In the genomic region with DNA sequence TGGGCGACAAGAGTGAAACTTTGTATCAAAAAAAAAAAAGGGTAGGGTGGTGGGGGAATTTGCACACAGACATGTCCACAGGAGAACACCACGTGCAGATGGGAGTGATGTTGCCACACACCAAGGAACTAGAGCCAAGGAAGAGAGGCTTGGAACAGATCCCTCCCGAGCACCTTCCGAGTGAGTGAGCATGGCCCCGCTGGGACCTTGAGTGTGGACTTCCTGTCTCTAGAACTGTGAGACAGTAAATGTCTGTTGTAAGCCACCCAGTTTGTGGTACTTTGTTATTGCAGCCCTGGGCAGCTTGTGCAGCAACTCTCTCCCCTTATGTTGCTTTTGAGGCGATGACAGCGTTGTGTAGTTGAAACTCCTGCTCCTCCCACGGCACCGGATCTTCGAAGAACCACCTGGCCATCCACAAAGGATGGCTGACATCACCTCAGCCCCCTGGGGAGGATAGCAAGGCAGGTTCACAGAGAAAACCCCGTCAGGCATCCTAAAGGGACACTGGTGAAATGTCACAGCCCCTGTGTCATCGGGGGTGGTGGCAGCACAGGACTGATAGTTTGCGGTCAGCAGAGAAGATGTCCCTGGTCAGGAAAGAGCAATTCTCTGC, we compare ENCODE assay signal across 13 cellular contexts. TPM values are rescaled to one million over a fixed set of nuclear protein-coding genes. Genes with fewer than 3 reads are reported as not detected.
DNase-seq lines count a peak whose midpoint lies in the region; ATAC-seq, FAIRE-seq and TF ChIP-seq lines count a peak whose summit lies in the region.
"Had no signal": no experiment of that assay in that cellular context is flagged by ENCODE, and none has a peak within 500 bp of the region (broad histone marks: within the 10 kb centered on the region; RNA-seq: fewer than 3 reads in every experiment).

No MANE protein-coding gene starts in this region.

- TF ChIP-seq CTCF in left ventricle myocardium inferior (IDR thresholded peaks at IDR 0.05; ENCODE audit: borderline replicate concordance), result no peak
- TF ChIP-seq CTCF in adrenal gland (IDR thresholded peaks at IDR 0.05), result no peak
- no peak for TF ChIP-seq CTCF in HepG2 (CRISPR knock-in tag; IDR thresholded peaks at IDR 0.05)
- TF ChIP-seq CTCF in uterus (IDR thresholded peaks at IDR 0.05), result no peak
- TF ChIP-seq CTCF in PC-3 (conservative IDR thresholded peaks at IDR 0.05; ENCODE audit: low read depth, low read length), result no peak

- H3K4me3 Mint-ChIP-seq in stimulated activated effector memory CD8-positive, alpha-beta T cell treated with anti-CD3 and anti-CD28 coated beads, Interleukin-12 subunit alpha, Interleukin-12 subunit beta, amount 100 ng/mL, for 72 hours, result no peak overlapping the region
- H3K4me3 Mint-ChIP-seq: activated naive CD8-positive, alpha-beta T cell had no signal

- in situ Hi-C loops in HepG2 (cut with HindIII; ENCODE audit: extremely low pct_ligation_motif_present, low pct_unique_long_range_greater_than_20kb), result no loop called here

- no peaks in the 10 kb centered on the region for H3K9me3 ChIP-seq in left ventricle myocardium inferior (replicated peaks)
- no peaks in the 10 kb centered on the region for H3K9me3 ChIP-seq in adrenal gland (replicated peaks in 1 of 3)
- no peaks in the 10 kb centered on the region for H3K9me3 ChIP-seq in HepG2 (ENCODE audit: low read length)
- H3K9me3 ChIP-seq in uterus, result no peaks in the 10 kb centered on the region
- H3K9me3 ChIP-seq in PC-3 (ENCODE audit: low read length), result no peaks in the 10 kb centered on the region
- H3K9me3 ChIP-seq: ovary had no signal

- no peaks in the 10 kb centered on the region for H3K27me3 ChIP-seq in left ventricle myocardium inferior (ENCODE audit: low read depth)
- no peaks in the 10 kb centered on the region for H3K27me3 ChIP-seq in adrenal gland
- peaks cover 0 to 4% of the 10 kb centered on the region in 2 experiments; a peak in 2 of 5 replicates for H3K27me3 ChIP-seq in HepG2 (ENCODE audit: control insufficient read depth in 1 of 2, insufficient read depth in 2 of 2, low read length in 2 of 2)
- H3K27me3 ChIP-seq in uterus, result no peaks in the 10 kb centered on the region
- H3K27me3 ChIP-seq in PC-3 (ENCODE audit: low read length), result no peaks in the 10 kb centered on the region
- H3K27me3 ChIP-seq: dorsolateral prefrontal cortex, ovary had no signal

- H3K36me3 ChIP-seq in left ventricle myocardium inferior (no peaks in the 10 kb centered on the region), adrenal gland (replicated peaks in 1 of 2) (no peaks in the 10 kb centered on the region), HepG2 (replicated peaks in 1 of 2; ENCODE audit: control insufficient read depth in 1 of 2, insufficient read depth in 2 of 2, low read length in 2 of 2) (no peaks in the 10 kb centered on the region), uterus (no peaks in the 10 kb centered on the region), PC-3 (ENCODE audit: low read depth, low read length) (no peaks in the 10 kb centered on the region)
- H3K36me3 ChIP-seq: ovary had no signal

- H3K36me3 Mint-ChIP-seq in stimulated activated effector memory CD8-positive, alpha-beta T cell treated with anti-CD3 and anti-CD28 coated beads, Interleukin-12 subunit alpha, Interleukin-12 subunit beta, amount 100 ng/mL, for 72 hours, result no peaks in the 10 kb centered on the region
- H3K36me3 Mint-ChIP-seq: activated naive CD8-positive, alpha-beta T cell had no signal

- peaks cover 23% of the 10 kb centered on the region for H3K4me1 ChIP-seq in left ventricle myocardium inferior
- peaks cover 0 to 6% of the 10 kb centered on the region in 2 donors for H3K4me1 ChIP-seq in adrenal gland (replicated peaks in 1 of 2)
- peaks cover 56% of the 10 kb centered on the region for H3K4me1 ChIP-seq in HepG2 (ENCODE audit: insufficient read depth, low read length)
- peaks cover 6 to 8% of the 10 kb centered on the region in 2 donors for H3K4me1 ChIP-seq in uterus
- peaks cover 9% of the 10 kb centered on the region for H3K4me1 ChIP-seq in PC-3 (ENCODE audit: insufficient read depth, low read length)

- no peak for DNase-seq in left ventricle myocardium superior
- DNase-seq in left ventricle myocardium inferior, result no peak
- DNase-seq in adrenal gland, result peak in 6 of 7 donors; percentile 25 to 57 (median 45)
- no peak for DNase-seq in HepG2 (ENCODE audit: low spot score)
- DNase-seq in uterus, result peak; percentile 70 to 81
- no peak for DNase-seq in effector CD8-positive, alpha-beta T cell (lab: John Stamatoyannopoulos, UW)
- no peak for DNase-seq in PC-3
- no peak for DNase-seq in stimulated activated effector memory CD8-positive, alpha-beta T cell treated with anti-CD3 and anti-CD28 coated beads, Interleukin-12 subunit alpha, Interleukin-12 subunit beta, amount 100 ng/mL, for 72 hours (ENCODE audit: low spot score in 2 of 2)
- DNase-seq: dorsolateral prefrontal cortex had no signal

- H3K27ac Mint-ChIP-seq in stimulated activated effector memory CD8-positive, alpha-beta T cell treated with anti-CD3 and anti-CD28 coated beads, Interleukin-12 subunit alpha, Interleukin-12 subunit beta, amount 100 ng/mL, for 72 hours, result no peak overlapping the region
- H3K27ac Mint-ChIP-seq: activated naive CD8-positive, alpha-beta T cell had no signal

- H3K9ac ChIP-seq in HepG2 (ENCODE audit: insufficient read depth, low read depth, low read length) (no peak overlapping the region), PC-3 (ENCODE audit: low read length) (no peak overlapping the region)

- peak; percentile 43 for ATAC-seq in left ventricle myocardium superior
- no peak; the same call in 1 of the 3 replicates for ATAC-seq in HepG2
- no peak for ATAC-seq in PC-3
- ATAC-seq in stimulated activated effector memory CD8-positive, alpha-beta T cell treated with anti-CD3 and anti-CD28 coated beads, Interleukin-12 subunit alpha, Interleukin-12 subunit beta, amount 100 ng/mL, for 72 hours, result no peak

- no peak overlapping the region for H2AFZ ChIP-seq in HepG2 (ENCODE audit: low read length)
- no peak overlapping the region for H2AFZ ChIP-seq in PC-3 (ENCODE audit: low read length)

- no peak for TF ChIP-seq RAD21 in HepG2 (CRISPR knock-in tag; IDR thresholded peaks at IDR 0.05)

- TF ChIP-seq POLR2A in adrenal gland (IDR thresholded peaks at IDR 0.05), result no peak
- TF ChIP-seq POLR2A in HepG2 (IDR thresholded peaks at IDR 0.05; ENCODE audit: insufficient read depth in 1 of 2, low read depth in 2 of 2, low read length in 2 of 2), result no peak
- no peak for TF ChIP-seq POLR2A in uterus (IDR thresholded peaks at IDR 0.05)

- peaks cover 7% of the 10 kb centered on the region for H3K4me1 Mint-ChIP-seq in stimulated activated effector memory CD8-positive, alpha-beta T cell treated with anti-CD3 and anti-CD28 coated beads, Interleukin-12 subunit alpha, Interleukin-12 subunit beta, amount 100 ng/mL, for 72 hours

- H3K27ac ChIP-seq in left ventricle myocardium inferior (replicated peaks) (no peak overlapping the region), adrenal gland (peak overlapping the region in 1 of 5 donors; percentile 50), HepG2 (ENCODE audit: extremely low read length, insufficient read depth, low read length) (no peak overlapping the region), uterus (peak overlapping the region in 1 of 2 donors; percentile 0), PC-3 (ENCODE audit: low read length) (no peak overlapping the region)
- H3K27ac ChIP-seq: ovary had no signal

- peaks cover under 1% of the 10 kb centered on the region for H3F3A ChIP-seq in PC-3 (ENCODE audit: low read length, unreplicated experiment)

- intact Hi-C loops in left ventricle myocardium superior (cut with micrococcal nuclease), result no loop called here
- intact Hi-C loops in left ventricle myocardium inferior (cut with micrococcal nuclease), result no loop called here
- intact Hi-C loops in adrenal gland (cut with DNase I), result no loop called here
- intact Hi-C loops in HepG2 (cut with micrococcal nuclease; ENCODE audit: unreplicated experiment), result no loop called here
- intact Hi-C loops in uterus (cut with DNase I; ENCODE audit: low total_unique reads), result no loop called here
- intact Hi-C loops in PC-3 (cut with micrococcal nuclease), result no loop called here

- no peak for TF ChIP-seq EP300 in HepG2 (IDR thresholded peaks at IDR 0.05; ENCODE audit: low read depth in 2 of 2, low read length in 2 of 2)
- no peak for TF ChIP-seq EP300 in HepG2 (CRISPR knock-in tag; IDR thresholded peaks at IDR 0.05; ENCODE audit: borderline replicate concordance)

- BruUV-seq in HepG2 (replicated peaks; lab: Mats Ljungman, UMichigan) (TSS peak; percentile 80), PC-3 (replicated peaks; lab: Mats Ljungman, UMichigan) (no TSS peak)

- no peak for FAIRE-seq in HepG2 (lab: Jason Lieb, UNC)
- FAIRE-seq: G401.6, TTC549 had no signal

- H4K20me1 ChIP-seq in HepG2 (ENCODE audit: insufficient read depth, low read length), result no peaks in the 10 kb centered on the region
- H4K20me1 ChIP-seq in PC-3 (ENCODE audit: low read length), result no peaks in the 10 kb centered on the region

- POLR2A ChIA-PET in HepG2 (lab: Yijun Ruan, JAX), result no interaction called here
- POLR2A ChIA-PET in PC-3 (lab: Charles Lee; ENCODE audit: unreplicated experiment), result no interaction called here

- H3K4me2 ChIP-seq in HepG2 (ENCODE audit: low read depth, low read length), result peak overlapping the region; percentile 63
- no peak overlapping the region for H3K4me2 ChIP-seq in PC-3 (ENCODE audit: low read length)

- H3K9me2 ChIP-seq in PC-3 (replicated peaks; ENCODE audit: low read length), result no peaks in the 10 kb centered on the region

- CTCF ChIA-PET in HepG2 (lab: Yijun Ruan, JAX; ENCODE audit: low intra/inter-chr PET ratio, low total read pairs), result no interaction called here
- CTCF ChIA-PET in PC-3 (lab: Charles Lee), result no interaction called here

- WGBS in adrenal gland, 4 donors, result 54 to 69% (median 59%) methylated on average over 10 to 13 of the region's 13 CpGs
- 21% methylated on average over 8 of the region's 13 CpGs for WGBS in HepG2 (ENCODE audit: low lambda C conversion rate)

- H3K4me3 ChIP-seq in left ventricle myocardium inferior (no peak overlapping the region), adrenal gland (no peak overlapping the region), HepG2 (replicated peaks in 1 of 3; ENCODE audit: insufficient read depth in 1 of 3, low read depth in 2 of 3, low read length in 3 of 3) (no peak overlapping the region), uterus (no peak overlapping the region), PC-3 (ENCODE audit: low read length) (no peak overlapping the region)
- H3K4me3 ChIP-seq: dorsolateral prefrontal cortex, ovary had no signal

- no peaks in the 10 kb centered on the region for H3K9me3 Mint-ChIP-seq in stimulated activated effector memory CD8-positive, alpha-beta T cell treated with anti-CD3 and anti-CD28 coated beads, Interleukin-12 subunit alpha, Interleukin-12 subunit beta, amount 100 ng/mL, for 72 hours

- no peaks in the 10 kb centered on the region for H3K79me2 ChIP-seq in HepG2 (ENCODE audit: insufficient read depth, low read length)
- no peaks in the 10 kb centered on the region for H3K79me2 ChIP-seq in PC-3 (ENCODE audit: low read length)

RNA-seq across cellular contexts. Expression of a gene that starts 54.7 kb away (rescaled TPM):
- 22.0 TPM for total RNA-seq in left ventricle myocardium superior
- 16.5 TPM for total RNA-seq in left ventricle myocardium inferior
- total RNA-seq in adrenal gland, result 10 to 100 TPM in 2 of 8 donors, 1 to 10 TPM in 6; 2.7 to 11.7 (median 8.9) TPM
- 10 to 100 TPM in 1 of 3 donors, 1 to 10 TPM in 2; 3.0 to 10.1 (median 9.5) TPM for polyA plus RNA-seq in adrenal gland
- 9.5 and 9.8 TPM in 2 replicates for total RNA-seq in HepG2 (2016; rRNA removed; fragmentation: Illumina TruSeq; extraction: Trizol)
- total RNA-seq in HepG2 (2016; cell fraction: cytosol; rRNA removed; fragmentation: Illumina TruSeq; extraction: Trizol; ENCODE audit: low read depth), result 0.61 and 0.88 TPM in 2 replicates
- total RNA-seq in HepG2 (2016; cell fraction: insoluble cytoplasmic fraction; rRNA removed; fragmentation: Illumina TruSeq; extraction: Trizol), result 7.2 and 11.8 TPM in 2 replicates
- 5.6 and 6.4 TPM in 2 replicates for total RNA-seq in HepG2 (2016; cell fraction: membrane; rRNA removed; fragmentation: Illumina TruSeq; extraction: Trizol)
- 9.3 and 10.4 TPM in 2 replicates for total RNA-seq in HepG2 (2016; cell fraction: nucleus; rRNA removed; fragmentation: Illumina TruSeq; extraction: Trizol)
- 7.1 and 7.2 TPM in 2 replicates for polyA plus RNA-seq in HepG2 (2011; rRNA removed)
- 2.7 and 5.6 TPM in 2 replicates for polyA plus RNA-seq in HepG2 (2011; cell fraction: cytosol; rRNA removed)
- 13.8 and 16.9 TPM in 2 replicates for polyA plus RNA-seq in HepG2 (2011; cell fraction: nucleus; rRNA removed)
- polyA plus RNA-seq in HepG2 (2012), result 5.4 and 8.7 TPM in 2 replicates
- 0.60 and 0.61 TPM in 2 replicates for polyA plus RNA-seq in HepG2 (2016; cell fraction: cytosol; fragmentation: Illumina TruSeq; extraction: Trizol; ENCODE audit: low read depth)
- polyA plus RNA-seq in HepG2 (2016; cell fraction: insoluble cytoplasmic fraction; fragmentation: Illumina TruSeq; extraction: Trizol; ENCODE audit: low read depth), result 6.0 and 8.8 TPM in 2 replicates
- polyA plus RNA-seq in HepG2 (2016; cell fraction: membrane; fragmentation: Illumina TruSeq; extraction: Trizol; ENCODE audit: low read depth), result 2.1 and 2.2 TPM in 2 replicates
- 28.5 and 30.1 TPM in 2 replicates for polyA plus RNA-seq in HepG2 (2016; cell fraction: nucleus; fragmentation: Illumina TruSeq; extraction: Trizol; ENCODE audit: insufficient read depth, low read depth)
- polyA minus RNA-seq in HepG2 (2011; rRNA and poly(A)+ RNA removed; ENCODE audit: low replicate concordance), result 9.5 and 51.9 TPM in 2 replicates
- 4.6 and 5.4 TPM in 2 replicates for polyA minus RNA-seq in HepG2 (2011; cell fraction: cytosol; rRNA and poly(A)+ RNA removed)
- 5.1 and 12.0 TPM in 2 replicates for polyA minus RNA-seq in HepG2 (2011; cell fraction: nucleus; rRNA and poly(A)+ RNA removed)
- total RNA-seq in uterus, result 100 to 1,000 TPM in 1 of 4 donors, 10 to 100 TPM in 3; 40.5 to 178 (median 59.7) TPM
- 49.6 and 64.0 TPM in 2 replicates for total RNA-seq in PC-3 (2014; rRNA removed)

Comparison
In these comparisons a context has a peak if more than half of its experiments do, and no peak if none do; other contexts are left out.
1. DNase-seq: peak in adrenal gland (6 of 7) and uterus (2 of 2); none in left ventricle myocardium superior (single experiment), left ventricle myocardium inferior (single experiment), HepG2 (single experiment), effector CD8-positive, alpha-beta T cell (single experiment), PC-3 (single experiment) and stimulated activated effector memory CD8-positive, alpha-beta T cell treated with anti-CD3 and anti-CD28 coated beads, Interleukin-12 subunit alpha, Interleukin-12 subunit beta, amount 100 ng/mL, for 72 hours (0 of 2).